In genomic region chr2:160747771-160748170, GRCh38 we compare ENCODE assay signal across 12 cellular contexts.
DNase-seq lines count a peak whose midpoint lies in the region; ATAC-seq and TF ChIP-seq lines count a peak whose summit lies in the region.
"Had no signal": no experiment of that assay in that cellular context is flagged by ENCODE, and none has a peak within 500 bp of the region (broad histone marks: within the 10 kb centered on the region; RNA-seq: fewer than 3 reads in every experiment).

No MANE protein-coding gene starts in this region.

- TF ChIP-seq EP300 in Ishikawa (IDR thresholded peaks at IDR 0.05; ENCODE audit: borderline replicate concordance) (no peak), upper lobe of left lung (IDR thresholded peaks at IDR 0.05) (no peak)

- no peak for TF ChIP-seq POLR2A in upper lobe of left lung (IDR thresholded peaks at IDR 0.05)

- no peak for ATAC-seq in upper lobe of left lung (ENCODE audit: low FRiP score in 2 of 2)
- no peak for ATAC-seq in left lung
- ATAC-seq: heart left ventricle had no signal

- intact Hi-C loops in left lung (cut with DNase I): no loop called here

- H3K9me3 ChIP-seq in mesodermal cell (ENCODE audit: control insufficient read depth, low read length): no peaks in the 10 kb centered on the region
- H3K9me3 ChIP-seq in upper lobe of left lung: no peaks in the 10 kb centered on the region
- H3K9me3 ChIP-seq in left lung: no peaks in the 10 kb centered on the region
- H3K9me3 ChIP-seq: testis had no signal

- no peak for TF ChIP-seq RAD21 in Ishikawa (IDR thresholded peaks at IDR 0.05; ENCODE audit: low read depth)

- peaks cover 32% of the 10 kb centered on the region for H3K4me1 ChIP-seq in mesodermal cell (ENCODE audit: control insufficient read depth, insufficient read depth, low read length, poor library complexity, severe bottlenecking)
- H3K4me1 ChIP-seq in upper lobe of left lung: peaks cover 0 to 7% (median 0%) of the 10 kb centered on the region in 4 donors
- H3K4me1 ChIP-seq in left lung: no peaks in the 10 kb centered on the region
- H3K4me1 ChIP-seq: testis had no signal

- H3K27ac ChIP-seq in mesodermal cell (ENCODE audit: low read depth, low read length, severe bottlenecking): peak overlapping the region; percentile 75
- no peak overlapping the region for H3K27ac ChIP-seq in upper lobe of left lung
- H3K27ac ChIP-seq in left lung: no peak overlapping the region
- H3K27ac ChIP-seq: heart left ventricle, testis had no signal

- H3K4me3 ChIP-seq in AG10803 (ENCODE audit: low read length) (no peak overlapping the region), choroid plexus epithelial cell (ENCODE audit: low read depth, low read length) (no peak overlapping the region), mesodermal cell (ENCODE audit: extremely low read depth, insufficient read depth, low read length, poor library complexity, severe bottlenecking) (no peak overlapping the region), upper lobe of left lung (no peak overlapping the region), left lung (no peak overlapping the region)
- H3K4me3 ChIP-seq: heart left ventricle, testis had no signal

- no peaks in the 10 kb centered on the region for H3K27me3 ChIP-seq in upper lobe of left lung
- H3K27me3 ChIP-seq in left lung: no peaks in the 10 kb centered on the region
- H3K27me3 ChIP-seq: heart left ventricle, testis had no signal

- TF ChIP-seq CTCF in AG10803 (conservative IDR thresholded peaks at IDR 0.05; ENCODE audit: low read length): no peak
- no peak for TF ChIP-seq CTCF in choroid plexus epithelial cell (conservative IDR thresholded peaks at IDR 0.05; ENCODE audit: low read depth, low read length)
- TF ChIP-seq CTCF in upper lobe of left lung (IDR thresholded peaks at IDR 0.05): no peak
- TF ChIP-seq CTCF in left lung (IDR thresholded peaks at IDR 0.05): no peak

- DNase-seq in AG10803 (ENCODE audit: low read depth) (peak; percentile 96), choroid plexus epithelial cell (ENCODE audit: low read depth) (peak; percentile 63), upper lobe of left lung (no peak), left lung (no peak)
- DNase-seq in stimulated activated CD4-positive, alpha-beta T cell treated with anti-CD3 and anti-CD28 coated beads, Interleukin-1b, Interleukin-23, amount 100 ng/mL, for 48 hours: no peak
- no peak for DNase-seq in stimulated activated CD4-positive, alpha-beta T cell treated with anti-CD3 and anti-CD28 coated beads, Interleukin-4, amount 100 ng/mL, for 1 hour
- DNase-seq: heart left ventricle, NCI-H526 treated with DMSO at 0.1 percent for 48 hours, retina, testis had no signal

- 90 to 100% methylated on average over 1 to 2 of the region's 3 CpGs for WGBS in mesodermal cell (ENCODE audit: insufficient coverage in 2 of 2), 2 experiments
- 51 to 65% methylated on average over 3 of the region's 3 CpGs for WGBS in upper lobe of left lung, 2 donors

- H3K36me3 ChIP-seq in mesodermal cell (ENCODE audit: control insufficient read depth, insufficient read depth, low read length) (no peaks in the 10 kb centered on the region), upper lobe of left lung (no peaks in the 10 kb centered on the region), left lung (no peaks in the 10 kb centered on the region)
- H3K36me3 ChIP-seq: heart left ventricle had no signal

TF ChIP-seq in Ishikawa, 13 proteins besides CTCF, POLR2A, EP300 and RAD21:
- TF ChIP-seq NFIC (IDR thresholded peaks at IDR 0.05) (no peak), MAX (IDR thresholded peaks at IDR 0.05) (no peak), TEAD4 (IDR thresholded peaks at IDR 0.05) (peak; percentile 57; the same call in 1 of the 2 replicates)

Comparison
In these comparisons a context has a peak if more than half of its experiments do, and no peak if none do; other contexts are left out.
1. DNase-seq: peak in AG10803 (single experiment) and choroid plexus epithelial cell (single experiment); none in upper lobe of left lung (0 of 2), stimulated activated CD4-positive, alpha-beta T cell treated with anti-CD3 and anti-CD28 coated beads, Interleukin-1b, Interleukin-23, amount 100 ng/mL, for 48 hours (single experiment), left lung (0 of 2) and stimulated activated CD4-positive, alpha-beta T cell treated with anti-CD3 and anti-CD28 coated beads, Interleukin-4, amount 100 ng/mL, for 1 hour (single experiment).